In the genomic region with DNA sequence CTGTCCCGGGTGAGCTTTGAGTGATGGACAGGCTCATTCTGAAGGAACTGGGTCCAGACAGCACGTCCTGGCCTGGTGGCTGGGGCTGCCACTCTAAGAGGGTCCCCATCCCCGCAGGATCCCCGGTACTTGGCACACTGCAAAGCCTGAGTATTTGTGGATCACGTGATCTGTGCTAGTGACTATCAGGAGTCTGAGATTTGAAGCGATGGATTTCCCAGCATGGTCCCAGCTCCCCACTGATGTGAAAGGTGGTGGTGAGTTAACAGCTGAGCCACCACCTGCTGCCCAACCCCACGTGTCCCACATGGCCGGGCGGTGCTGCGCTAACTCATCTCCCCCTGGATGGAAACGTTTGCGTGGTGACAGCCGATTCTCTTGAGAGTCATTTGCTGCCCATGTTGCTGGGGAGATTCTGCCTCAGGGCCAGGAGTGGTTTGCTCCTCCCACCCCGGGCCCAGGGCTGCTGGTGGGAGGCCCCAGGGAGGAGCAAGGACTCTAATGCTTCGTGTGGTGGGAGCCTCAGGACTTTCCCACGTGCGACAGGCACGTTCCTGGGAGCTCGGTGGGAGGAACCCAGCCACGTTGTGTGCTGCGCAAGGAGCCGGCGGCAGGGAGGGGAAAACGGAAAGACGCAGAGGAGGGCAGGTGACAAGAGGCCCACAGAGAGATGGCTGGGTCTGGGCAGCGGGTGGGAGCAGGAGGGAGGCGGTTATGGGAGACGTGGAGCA, we compare ENCODE assay signal across 16 cellular contexts. TPM values are rescaled to one million over a fixed set of nuclear protein-coding genes. Genes with fewer than 3 reads are reported as not detected.
A peak's percentile ranks its signal among the peaks of the same experiment; 100 is the strongest.
DNase-seq lines count a peak whose midpoint lies in the region; ATAC-seq and TF ChIP-seq lines count a peak whose summit lies in the region.
"Had no signal": no experiment of that assay in that cellular context is flagged by ENCODE, and none has a peak within 500 bp of the region (broad histone marks: within the 10 kb centered on the region; RNA-seq: fewer than 3 reads in every experiment).

No MANE protein-coding gene starts in this region.

- no peaks in the 10 kb centered on the region for H3K23me2 ChIP-seq in H9 (ENCODE audit: insufficient read length, low read depth, low read length, poor library complexity, severe bottlenecking)

- H3K79me2 ChIP-seq in H9 (ENCODE audit: insufficient read depth, low read length) = no peaks in the 10 kb centered on the region

- no peak overlapping the region for H2BK5ac ChIP-seq in H9 (ENCODE audit: insufficient read length, low read length)

- H4K20me1 ChIP-seq in H9 (ENCODE audit: control insufficient read depth, insufficient read depth, insufficient read length) = no peaks in the 10 kb centered on the region

- H4K8ac ChIP-seq in H9 (replicated peaks; ENCODE audit: insufficient read length, low read depth, low read length) = no peak overlapping the region

- H3K14ac ChIP-seq in H9 (ENCODE audit: insufficient read depth, low read length) = no peak overlapping the region; the same call in 1 of the 2 replicates

- H3K9me3 ChIP-seq in H9 (ENCODE audit: control insufficient read depth, low read depth, low read length) = no peaks in the 10 kb centered on the region
- H3K9me3 ChIP-seq: heart right ventricle, thoracic aorta had no signal

- no peaks in the 10 kb centered on the region for H3K4me1 ChIP-seq in H9 (ENCODE audit: insufficient read depth, low read length)

- peaks cover 19 to 51% (median 49%) of the 10 kb centered on the region in 3 experiments; a peak in 6 of 7 replicates for H3K36me3 Mint-ChIP-seq in H9 (ENCODE audit: insufficient read depth in 1 of 3, low read depth in 3 of 3)

- peaks cover 2 to 4% of the 10 kb centered on the region in 2 experiments; a peak in 2 of 4 replicates for H3K4me1 Mint-ChIP-seq in H9

- WGBS in H9 (ENCODE audit: extremely low coverage, insufficient read length, low lambda C conversion rate) = no CpG with 5 or more reads among the region's 28 CpGs

- H4K5ac ChIP-seq in H9 (ENCODE audit: insufficient read length, low read depth, low read length) = no peak overlapping the region

- H3T11ph ChIP-seq in H9 (ENCODE audit: low read length) = no peak overlapping the region

- H3K27me3 Mint-ChIP-seq in H9 (ENCODE audit: low read depth) = peaks cover 1% of the 10 kb centered on the region; the same call in 1 of the 2 replicates
- H3K27me3 Mint-ChIP-seq: IgD-negative memory B cell; naive thymus-derived CD8-positive, alpha-beta T cell had no signal

- H3K4me2 ChIP-seq in H9 (ENCODE audit: insufficient read depth, insufficient read length, low read length) = no peak overlapping the region

- no peak overlapping the region for H2BK15ac ChIP-seq in H9 (ENCODE audit: low read depth, low read length)

- H3K18ac ChIP-seq in H9 (ENCODE audit: insufficient read length, low read depth, low read length) = no peak overlapping the region

- no peak overlapping the region for H3K27ac ChIP-seq in H9 (ENCODE audit: insufficient read length, low read depth, low read length)
- H3K27ac ChIP-seq: heart right ventricle, HL-60, thoracic aorta had no signal

- ATAC-seq in GM18867 (IDR thresholded peaks at IDR 0.05; ENCODE audit: unreplicated experiment) = no peak
- no peak for ATAC-seq in GM21360 (IDR thresholded peaks at IDR 0.05; ENCODE audit: unreplicated experiment)
- ATAC-seq: heart right ventricle; naive thymus-derived CD8-positive, alpha-beta T cell had no signal

- no peak overlapping the region for H2BK20ac ChIP-seq in H9 (ENCODE audit: low read depth, low read length, poor library complexity, severe bottlenecking)

- no peaks in the 10 kb centered on the region for H3K79me1 ChIP-seq in H9 (ENCODE audit: insufficient read depth, low read depth, low read length, poor library complexity, severe bottlenecking)

- no peak overlapping the region for H3K9ac ChIP-seq in H9 (ENCODE audit: extremely low read depth, insufficient read length, low read length)

- H2AFZ ChIP-seq in H9 (ENCODE audit: low read length) = no peak overlapping the region

- no peaks in the 10 kb centered on the region for H3K9me3 Mint-ChIP-seq in H9
- H3K9me3 Mint-ChIP-seq: IgD-negative memory B cell; naive thymus-derived CD8-positive, alpha-beta T cell had no signal

- H3K27ac Mint-ChIP-seq in H9 = peak overlapping the region; percentile 18 to 47 (median 44); a peak in 2 of 7 replicates
- H3K27ac Mint-ChIP-seq: IgD-negative memory B cell had no signal

- no peak overlapping the region for H3K4ac ChIP-seq in H9 (ENCODE audit: low read depth, low read length)

- H4K91ac ChIP-seq in H9 (ENCODE audit: insufficient read length, low read depth, low read length) = no peak overlapping the region

- no peak overlapping the region for H2BK12ac ChIP-seq in H9 (ENCODE audit: insufficient read length, low read depth, low read length)

- no peak overlapping the region for H3K23ac ChIP-seq in H9 (ENCODE audit: insufficient read length, low read depth, low read length)

- no peak overlapping the region for H2AK5ac ChIP-seq in H9 (ENCODE audit: insufficient read length, low read length)

- no peak overlapping the region for H3K56ac ChIP-seq in H9 (ENCODE audit: insufficient read length, low read depth, low read length)

- no peak overlapping the region for H2BK120ac ChIP-seq in H9 (ENCODE audit: low read depth, low read length, poor library complexity, severe bottlenecking)

- DNase-seq in COLO668 (lab: John Stamatoyannopoulos, UW; ENCODE audit: unreplicated experiment) (peak; percentile 41), H9 (no peak), NCI-H526 treated with DMSO at 0.1 percent for 48 hours (lab: John Stamatoyannopoulos, UW) (peak; percentile 66), left kidney (ENCODE audit: low read depth, low spot score) (peak; percentile 35), germinal center (ENCODE audit: low spot score) (no peak)
- no peak for DNase-seq in activated CD4-positive, alpha-beta T cell treated with anti-CD3 and anti-CD28 coated beads, Interleukin-2, amount 50 U/mL, for 1 hour
- DNase-seq: GF-D8; heart right ventricle; naive thymus-derived CD8-positive, alpha-beta T cell; NCI-H1048; NCI-H748 treated with DMSO at 0.1 percent for 48 hours had no signal

- no peak overlapping the region for H3K4me3 Mint-ChIP-seq in H9
- H3K4me3 Mint-ChIP-seq: IgD-negative memory B cell; naive thymus-derived CD8-positive, alpha-beta T cell had no signal

- H3K27me3 ChIP-seq in H9 (ENCODE audit: insufficient read depth, low read length) = no peaks in the 10 kb centered on the region
- H3K27me3 ChIP-seq: heart right ventricle had no signal

- TF ChIP-seq CTCF in H9 (conservative IDR thresholded peaks at IDR 0.05) = no peak

RNA-seq across cellular contexts. Expression of gene FAAP20, which starts 15.1 kb away (rescaled TPM):
- 119 and 125 TPM in 2 replicates for total RNA-seq in H9 (2021)

RNA-seq across cellular contexts. Expression of gene SKI, which starts 48.7 kb away (rescaled TPM):
- 88.8 and 89.5 TPM in 2 replicates for total RNA-seq in H9 (2021)

Comparison
In these comparisons a context has a peak if more than half of its experiments do, and no peak if none do; other contexts are left out.
1. DNase-seq: peak in COLO668 (single experiment), NCI-H526 treated with DMSO at 0.1 percent for 48 hours (single experiment) and left kidney (single experiment); none in H9 (single experiment), activated CD4-positive, alpha-beta T cell treated with anti-CD3 and anti-CD28 coated beads, Interleukin-2, amount 50 U/mL, for 1 hour (single experiment) and germinal center (single experiment).